ENCODE assay signal across 9 cellular contexts in genomic region chr3:141414141-141414689, GRCh38. TPM values are rescaled to one million over a fixed set of nuclear protein-coding genes. Genes with fewer than 3 reads are reported as not detected.
DNase-seq lines count a peak whose midpoint lies in the region; ATAC-seq and TF ChIP-seq lines count a peak whose summit lies in the region.
"Had no signal": no experiment of that assay in that cellular context is flagged by ENCODE, and none has a peak within 500 bp of the region (broad histone marks: within the 10 kb centered on the region; RNA-seq: fewer than 3 reads in every experiment).

No MANE protein-coding gene starts in this region.

- peaks cover 47% of the 10 kb centered on the region for H3K4me1 Mint-ChIP-seq in memory B cell
- H3K4me1 Mint-ChIP-seq in CD14-positive monocyte = peaks cover 26% of the 10 kb centered on the region

- DNase-seq in stimulated activated CD4-positive, alpha-beta T cell treated with anti-CD3 and anti-CD28 coated beads, Interleukin-15, amount 100 ng/mL, for 24 hours = peak; percentile 52
- no peak for DNase-seq in stimulated activated CD4-positive, alpha-beta T cell treated with anti-CD3 and anti-CD28 coated beads, Interleukin-4, amount 100 ng/mL, for 4 hours
- DNase-seq in adrenal gland (peak in 4 of 7 donors; percentile 52 to 79 (median 66)), memory B cell (ENCODE audit: low spot score in 2 of 2) (no peak), upper lobe of right lung (no peak), NCI-H2171 (lab: John Stamatoyannopoulos, UW) (no peak), CD14-positive monocyte (ENCODE audit: low spot score) (no peak)
- DNase-seq: DMS79 had no signal

- H3K36me3 ChIP-seq in adrenal gland (replicated peaks in 1 of 2) (peaks cover 0 to 42% of the 10 kb centered on the region in 2 donors), upper lobe of right lung (peaks cover 40% of the 10 kb centered on the region)

- H3K4me3 ChIP-seq in adrenal gland (no peak overlapping the region), upper lobe of right lung (no peak overlapping the region)

- H3K4me3 Mint-ChIP-seq in memory B cell = no peak overlapping the region
- no peak overlapping the region for H3K4me3 Mint-ChIP-seq in CD14-positive monocyte

- H3K27me3 Mint-ChIP-seq in memory B cell = no peaks in the 10 kb centered on the region
- H3K27me3 Mint-ChIP-seq in CD14-positive monocyte (ENCODE audit: low read depth in 3 of 3) = peaks cover 0 to 2% (median 0%) of the 10 kb centered on the region in 3 donors

- no peak for TF ChIP-seq POLR2A in adrenal gland (IDR thresholded peaks at IDR 0.05)

- peaks cover 70 to 81% of the 10 kb centered on the region in 2 donors for H3K4me1 ChIP-seq in adrenal gland (replicated peaks in 1 of 2)
- peaks cover 69% of the 10 kb centered on the region for H3K4me1 ChIP-seq in upper lobe of right lung

- 37 to 63% (median 54%) methylated on average over 8 of the region's 8 CpGs for WGBS in adrenal gland, 4 donors

- H3K27ac ChIP-seq in adrenal gland (peak overlapping the region in 4 of 5 donors; percentile 91 to 99 (median 96)), upper lobe of right lung (peak overlapping the region; percentile 88)

- H3K27me3 ChIP-seq in adrenal gland (no peaks in the 10 kb centered on the region), upper lobe of right lung (no peaks in the 10 kb centered on the region)

- H3K9me3 ChIP-seq in adrenal gland (replicated peaks in 1 of 3) = no peaks in the 10 kb centered on the region
- no peaks in the 10 kb centered on the region for H3K9me3 ChIP-seq in upper lobe of right lung

- H3K9me3 Mint-ChIP-seq in memory B cell (peaks cover 2% of the 10 kb centered on the region), CD14-positive monocyte (peaks cover 3 to 13% (median 6%) of the 10 kb centered on the region in 7 donors)

- TF ChIP-seq CTCF in adrenal gland (IDR thresholded peaks at IDR 0.05) = no peak
- TF ChIP-seq CTCF in upper lobe of right lung (IDR thresholded peaks at IDR 0.05) = no peak
- TF ChIP-seq CTCF in CD14-positive monocyte (IDR thresholded peaks at IDR 0.05) = no peak

- H3K27ac Mint-ChIP-seq in memory B cell (peak overlapping the region; percentile 99), CD14-positive monocyte (peak overlapping the region in 1 of 7 donors; percentile 35)

- no peak for ATAC-seq in memory B cell (ENCODE audit: low read depth)
- no peak for ATAC-seq in upper lobe of right lung
- ATAC-seq in HG03457 (IDR thresholded peaks at IDR 0.05; ENCODE audit: unreplicated experiment) = no peak

- H3K36me3 Mint-ChIP-seq in memory B cell = peaks cover 37% of the 10 kb centered on the region
- H3K36me3 Mint-ChIP-seq in CD14-positive monocyte = peaks cover 56 to 64% of the 10 kb centered on the region in 2 donors

- intact Hi-C loops in adrenal gland (cut with DNase I) = no loop called here
- intact Hi-C loops in upper lobe of right lung (cut with DNase I) = no loop called here
- intact Hi-C loops in CD14-positive monocyte (cut with micrococcal nuclease) = no loop called here

RNA-seq across cellular contexts. Expression of gene ZBTB38, which starts 45.9 kb away (rescaled TPM):
- total RNA-seq in adrenal gland (100 to 1,000 TPM; 116 to 231 (median 167) TPM), upper lobe of right lung (118 TPM)
- polyA plus RNA-seq in adrenal gland (10 to 100 TPM; 12.0 to 73.9 (median 14.5) TPM), CD14-positive monocyte (10 to 100 TPM; 19.0 to 28.5 TPM)

Comparison
In these comparisons a context has a peak if more than half of its experiments do, and no peak if none do; other contexts are left out.
1. DNase-seq: peak in stimulated activated CD4-positive, alpha-beta T cell treated with anti-CD3 and anti-CD28 coated beads, Interleukin-15, amount 100 ng/mL, for 24 hours (single experiment) and adrenal gland (4 of 7); none in stimulated activated CD4-positive, alpha-beta T cell treated with anti-CD3 and anti-CD28 coated beads, Interleukin-4, amount 100 ng/mL, for 4 hours (0 of 2), memory B cell (0 of 2), upper lobe of right lung (single experiment), NCI-H2171 (single experiment) and CD14-positive monocyte (single experiment).